2 cellular contexts compared by ENCODE assay signal in the genomic region with DNA sequence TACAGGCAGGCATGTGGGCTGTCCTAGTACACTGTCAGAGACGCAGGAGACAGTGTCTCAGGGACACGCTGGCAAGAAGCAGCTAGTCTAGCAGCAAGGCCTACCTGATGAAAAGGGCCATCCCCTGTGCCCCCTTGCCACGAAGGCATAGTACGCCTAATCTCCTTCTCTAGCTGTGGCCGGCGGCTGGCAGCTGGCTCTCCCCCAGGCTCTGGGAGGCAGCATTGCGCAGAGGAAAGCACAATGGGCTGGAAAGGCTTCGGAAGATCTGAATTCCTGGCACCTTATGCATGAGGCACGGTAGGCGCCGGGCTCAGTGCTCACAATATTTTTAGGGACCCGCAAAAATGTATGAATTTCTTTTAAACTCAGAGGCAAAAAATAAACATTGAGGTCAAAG.
TF ChIP-seq lines count a peak whose summit lies in the region.

No MANE protein-coding gene starts in this region.

TF ChIP-seq in Ishikawa, 13 proteins besides CTCF, POLR2A, EP300 and RAD21 (continued from another document):
- TF ChIP-seq, protein P1, sequence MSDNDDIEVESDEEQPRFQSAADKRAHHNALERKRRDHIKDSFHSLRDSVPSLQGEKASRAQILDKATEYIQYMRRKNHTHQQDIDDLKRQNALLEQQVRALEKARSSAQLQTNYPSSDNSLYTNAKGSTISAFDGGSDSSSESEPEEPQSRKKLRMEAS (IDR thresholded peaks at IDR 0.05) = no peak

TF ChIP-seq in H1, 55 proteins besides CTCF, POLR2A, EP300 and RAD21 (continued from another document):
- 0 out of 4 replicates have a peak, but pooled peaks of 1 of the 2 experiments have one; percentile 32 for TF ChIP-seq SIN3A (conservative IDR thresholded peaks at IDR 0.05 in 1 of 2, IDR thresholded peaks at IDR 0.05 in 1 of 2; ENCODE audit: low read depth in 1 of 2, low read length in 2 of 2)
- TF ChIP-seq, protein P2, sequence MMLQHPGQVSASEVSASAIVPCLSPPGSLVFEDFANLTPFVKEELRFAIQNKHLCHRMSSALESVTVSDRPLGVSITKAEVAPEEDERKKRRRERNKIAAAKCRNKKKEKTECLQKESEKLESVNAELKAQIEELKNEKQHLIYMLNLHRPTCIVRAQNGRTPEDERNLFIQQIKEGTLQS (IDR thresholded peaks at IDR 0.05; ENCODE audit: insufficient read depth, low read depth, low read length) = no peak
- TF ChIP-seq, protein P1 (IDR thresholded peaks at IDR 0.05) = 0 out of 2 replicates have a peak, but pooled peaks have one; percentile 9
